8 cellular contexts compared by ENCODE assay signal in the genomic region with DNA sequence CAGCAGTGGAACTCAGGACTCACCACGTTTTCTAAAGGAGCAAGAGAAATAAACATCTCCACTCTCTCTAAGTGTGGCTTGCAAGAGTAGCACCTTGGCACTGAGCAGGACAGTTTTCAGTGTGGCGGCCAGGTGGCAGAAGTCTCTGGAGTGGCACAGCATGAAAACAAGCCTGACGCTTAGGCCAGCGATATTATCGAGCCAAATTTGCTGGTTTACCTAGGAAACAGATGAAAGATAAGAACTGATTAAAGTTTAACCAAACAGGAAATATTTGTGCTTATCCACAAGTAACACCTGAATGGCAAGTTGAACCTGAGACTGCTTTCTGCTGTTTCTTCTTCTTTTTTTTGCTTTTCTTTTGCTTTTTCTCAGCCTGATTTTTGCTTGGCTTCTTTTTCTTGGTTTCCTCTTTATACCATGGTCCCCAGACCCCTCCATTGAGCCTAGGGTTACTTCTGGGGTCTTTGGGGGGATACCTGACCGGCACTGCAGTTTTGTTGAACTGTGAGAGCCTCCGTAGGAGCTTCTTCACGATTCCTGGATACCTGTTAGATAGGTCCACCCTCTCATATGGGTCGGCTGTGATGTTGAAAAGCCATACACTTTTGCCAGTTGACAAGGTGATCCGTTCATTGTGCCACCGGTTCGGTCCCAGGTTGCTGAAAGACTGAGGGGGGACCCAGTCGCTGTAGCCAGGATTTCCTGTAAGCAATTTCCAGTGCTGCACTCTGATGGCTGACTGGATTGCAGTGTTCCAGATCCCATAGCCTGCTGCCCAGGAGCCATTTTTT.
DNase-seq lines count a peak whose midpoint lies in the region; ATAC-seq and TF ChIP-seq lines count a peak whose summit lies in the region.

No MANE protein-coding gene starts in this region.

- H3K18ac ChIP-seq in neuronal stem cell (ENCODE audit: low read length), result no peak overlapping the region

- no peak overlapping the region for H3K14ac ChIP-seq in neuronal stem cell (ENCODE audit: low read length)

- H3K27me3 ChIP-seq in DND-41 (ENCODE audit: insufficient read depth, low read length, poor library complexity) (no peaks in the 10 kb centered on the region), neuronal stem cell (ENCODE audit: control insufficient read depth in 3 of 3, insufficient read depth in 3 of 3, low read depth in 1 of 3, low read length in 3 of 3) (no peaks in the 10 kb centered on the region), ovary (no peaks in the 10 kb centered on the region)

- H2AFZ ChIP-seq in DND-41 (ENCODE audit: low read depth, low read length) (no peak overlapping the region), neuronal stem cell (ENCODE audit: low read length) (peak overlapping the region; percentile 34)

- no peak overlapping the region for H3K23ac ChIP-seq in neuronal stem cell (ENCODE audit: low read depth, low read length, poor library complexity)

- no CpG with 5 or more reads among the region's 13 CpGs for WGBS in neuronal stem cell (ENCODE audit: extremely low coverage in 2 of 2, insufficient read length in 2 of 2, insufficient replicate concordance in 1 of 2), 2 donors
- 87 to 90% (median 89%) methylated on average over 13 of the region's 13 CpGs for WGBS in ovary, 3 donors

- no peak overlapping the region for H2AK5ac ChIP-seq in neuronal stem cell (ENCODE audit: low read depth, low read length)

- H2BK120ac ChIP-seq in neuronal stem cell (ENCODE audit: low read depth, low read length), result no peak overlapping the region

- H3K4me2 ChIP-seq in DND-41 (ENCODE audit: insufficient read depth, low read length), result no peak overlapping the region
- no peak overlapping the region for H3K4me2 ChIP-seq in neuronal stem cell (ENCODE audit: insufficient read depth, low read length, poor library complexity, severe bottlenecking)

- no peak overlapping the region for H2BK12ac ChIP-seq in neuronal stem cell (ENCODE audit: low read length)

- TF ChIP-seq CTCF in DND-41 (IDR thresholded peaks at IDR 0.05; ENCODE audit: borderline replicate concordance, extremely low read depth, low read length, poor library complexity, severe bottlenecking), result peak; percentile 44
- TF ChIP-seq CTCF in ovary (IDR thresholded peaks at IDR 0.05), result no peak

- H3K4ac ChIP-seq in neuronal stem cell (ENCODE audit: low read length), result no peak overlapping the region

- H3K9ac ChIP-seq in DND-41 (ENCODE audit: low read depth, low read length) (no peak overlapping the region), neuronal stem cell (ENCODE audit: low read depth, low read length, poor library complexity) (no peak overlapping the region)

- peak; percentile 88 for ATAC-seq in DND-41 (ENCODE audit: insufficient read depth, low read depth)
- ATAC-seq in GM18858 (IDR thresholded peaks at IDR 0.05; ENCODE audit: unreplicated experiment), result no peak
- ATAC-seq in GM19023 (IDR thresholded peaks at IDR 0.05; ENCODE audit: unreplicated experiment), result no peak

- intact Hi-C loops in ovary (cut with DNase I), result no loop called here

- H3K4me1 ChIP-seq in DND-41 (ENCODE audit: insufficient read depth, low read length) (peaks cover 15% of the 10 kb centered on the region), neuronal stem cell (ENCODE audit: control insufficient read depth in 2 of 2, insufficient read depth in 1 of 2, low read depth in 1 of 2, low read length in 2 of 2) (no peaks in the 10 kb centered on the region), ovary (ENCODE audit: insufficient read depth) (no peaks in the 10 kb centered on the region)

- H3K79me1 ChIP-seq in neuronal stem cell (ENCODE audit: low read depth, low read length), result no peaks in the 10 kb centered on the region

- H3K79me2 ChIP-seq in DND-41 (ENCODE audit: insufficient read depth, low read length), result no peaks in the 10 kb centered on the region

- H3K9me3 ChIP-seq in DND-41 (ENCODE audit: insufficient read depth, low read length, severe bottlenecking) (no peaks in the 10 kb centered on the region), neuronal stem cell (replicated peaks in 1 of 2; ENCODE audit: control insufficient read depth in 2 of 2, insufficient read depth in 1 of 2, low read depth in 1 of 2, low read length in 2 of 2) (no peaks in the 10 kb centered on the region), ovary (no peaks in the 10 kb centered on the region)

- no peak overlapping the region for H4K8ac ChIP-seq in neuronal stem cell (ENCODE audit: low read depth, low read length)

- H4K91ac ChIP-seq in neuronal stem cell (ENCODE audit: low read depth, low read length, poor library complexity), result no peak overlapping the region

- H3K36me3 ChIP-seq in DND-41 (ENCODE audit: insufficient read depth, low read length) (no peaks in the 10 kb centered on the region), neuronal stem cell (replicated peaks in 1 of 2; ENCODE audit: control insufficient read depth in 2 of 2, insufficient read depth in 2 of 2, low read length in 2 of 2) (no peaks in the 10 kb centered on the region), ovary (no peaks in the 10 kb centered on the region)

- H4K20me1 ChIP-seq in DND-41 (ENCODE audit: insufficient read depth, low read length), result no peaks in the 10 kb centered on the region

- H2BK15ac ChIP-seq in neuronal stem cell (ENCODE audit: low read length), result no peak overlapping the region

- no peak for TF ChIP-seq POLR2A in ovary (IDR thresholded peaks at IDR 0.05)

- peak; percentile 41 for DNase-seq in DND-41
- peak; percentile 8 for DNase-seq in NCI-H2196 treated with DMSO at 0.1 percent for 48 hours (lab: John Stamatoyannopoulos, UW; ENCODE audit: unreplicated experiment)
- DNase-seq in activated gamma-delta T cell treated with anti-CD3 and anti-CD28 coated beads, Interleukin-2, amount 50 U/mL, for 16 hours (ENCODE audit: low read depth), result peak; percentile 38
- no peak for DNase-seq in neuronal stem cell (ENCODE audit: low spot score)
- no peak for DNase-seq in GF-D8 (lab: John Stamatoyannopoulos, UW)
- no peak for DNase-seq in ovary

- no peak for TF ChIP-seq EP300 in ovary (IDR thresholded peaks at IDR 0.05)

- H3K27ac ChIP-seq in DND-41 (ENCODE audit: low read length) (no peak overlapping the region), neuronal stem cell (replicated peaks; ENCODE audit: low read length) (no peak overlapping the region), ovary (no peak overlapping the region)

- no peak overlapping the region for H2BK5ac ChIP-seq in neuronal stem cell (ENCODE audit: low read length)

- H3K4me3 ChIP-seq in DND-41 (ENCODE audit: low read depth in 1 of 2, low read length in 2 of 2) (no peak overlapping the region), neuronal stem cell (ENCODE audit: low read length in 2 of 2) (no peak overlapping the region), ovary (no peak overlapping the region)

Comparison
In these comparisons a context has a peak if more than half of its experiments do, and no peak if none do; other contexts are left out.
1. DNase-seq: peak in DND-41 (single experiment), NCI-H2196 treated with DMSO at 0.1 percent for 48 hours (single experiment) and activated gamma-delta T cell treated with anti-CD3 and anti-CD28 coated beads, Interleukin-2, amount 50 U/mL, for 16 hours (single experiment); none in neuronal stem cell (single experiment), GF-D8 (single experiment) and ovary (0 of 5).